Comparison of ENCODE assay signal across 8 cellular contexts in genomic region chr3:156826144-156826895, GRCh38. TPM values are rescaled to one million over a fixed set of nuclear protein-coding genes. Genes with fewer than 3 reads are reported as not detected.
DNase-seq lines count a peak whose midpoint lies in the region; ATAC-seq and TF ChIP-seq lines count a peak whose summit lies in the region.

TSS of gene LEKR1 (plus strand) at chr3:156826353. CDS start at chr3:156829330, 2,977 bp downstream.

- H2AFZ ChIP-seq in Karpas-422 (ENCODE audit: low read length), result peak within 1 kb of the TSS; percentile 96

- DNase-seq in Karpas-422, result peak; percentile 91
- peak; percentile 77 for DNase-seq in SK-MEL-5 (ENCODE audit: low read depth, low spot score)
- peak; percentile 74 for DNase-seq in activated naive CD4-positive, alpha-beta T cell treated with anti-CD3 and anti-CD28 coated beads, Interleukin-2, amount 50 U/mL, for 16 hours
- DNase-seq in globus pallidus (ENCODE audit: low spot score), result peak; percentile 77
- peak in 53 of 56 donors; percentile 44 to 89 (median 69) for DNase-seq in nucleus accumbens (lab: John Stamatoyannopoulos, UW)

- peak within 1 kb of the TSS; percentile 87 for H3K4me3 ChIP-seq in DOHH2 (ENCODE audit: low read length)
- H3K4me3 ChIP-seq in Karpas-422 (ENCODE audit: low read length), result peak within 1 kb of the TSS; percentile 92

- H3K27ac ChIP-seq in DOHH2 (ENCODE audit: low read depth, low read length), result peak within 1 kb of the TSS; percentile 84
- no peak within 1 kb of the TSS; the same call in 1 of the 2 replicates for H3K27ac ChIP-seq in Karpas-422 (ENCODE audit: low read length)
- H3K27ac ChIP-seq in temporal lobe (ENCODE audit: low read depth, low read length), result peak within 1 kb of the TSS; percentile 75

- peaks cover 31% of the 10 kb centered on the region for H3K79me2 ChIP-seq in DOHH2 (ENCODE audit: control insufficient read depth, low read length)
- no peaks in the 10 kb centered on the region for H3K79me2 ChIP-seq in Karpas-422 (ENCODE audit: low read length)

- H3K36me3 ChIP-seq in DOHH2 (ENCODE audit: control insufficient read depth, low read length) (peaks cover 2% of the 10 kb centered on the region; the same call in 1 of the 2 replicates), Karpas-422 (ENCODE audit: insufficient read depth, low read length) (no peaks in the 10 kb centered on the region)

- ATAC-seq in GM21717 (IDR thresholded peaks at IDR 0.05; ENCODE audit: unreplicated experiment), result peak; percentile 93

- H3K9ac ChIP-seq in Karpas-422 (ENCODE audit: low read length), result peak within 1 kb of the TSS; percentile 91

- H3K27me3 ChIP-seq in DOHH2 (ENCODE audit: control insufficient read depth, low read length), result no peaks in the 10 kb centered on the region
- H3K27me3 ChIP-seq in Karpas-422 (ENCODE audit: low read length), result no peaks in the 10 kb centered on the region

- H4K20me1 ChIP-seq in DOHH2 (ENCODE audit: control insufficient read depth, insufficient read depth, low read depth, low read length) (no peaks in the 10 kb centered on the region), Karpas-422 (ENCODE audit: insufficient read depth, low read depth, low read length) (no peaks in the 10 kb centered on the region)

- no peak for TF ChIP-seq CTCF in DOHH2 (IDR thresholded peaks at IDR 0.05; ENCODE audit: low read depth, low read length, poor library complexity, severe bottlenecking)

- H3F3A ChIP-seq in DOHH2 (ENCODE audit: control insufficient read depth, insufficient read depth), result peaks cover 3% of the 10 kb centered on the region; the same call in 1 of the 2 replicates

- H3K4me2 ChIP-seq in DOHH2 (ENCODE audit: low read length), result peak within 1 kb of the TSS; percentile 90
- H3K4me2 ChIP-seq in Karpas-422 (ENCODE audit: low read depth, low read length, poor library complexity, severe bottlenecking), result peak within 1 kb of the TSS; percentile 99

- H3K9me3 ChIP-seq in DOHH2 (ENCODE audit: control insufficient read depth, insufficient read depth, low read length) (no peaks in the 10 kb centered on the region), Karpas-422 (ENCODE audit: low read length) (no peaks in the 10 kb centered on the region)

- H3K9me2 ChIP-seq in DOHH2 (replicated peaks; ENCODE audit: control insufficient read depth, low read length) (no peaks in the 10 kb centered on the region), Karpas-422 (replicated peaks; ENCODE audit: insufficient read depth, low read length) (no peaks in the 10 kb centered on the region)

- in situ Hi-C loops in SK-MEL-5 (cut with HindIII; ENCODE audit: low pct_unique_long_range_greater_than_20kb, low sequenced_read_pairs), result no loop called here

- H3K4me1 ChIP-seq in DOHH2 (ENCODE audit: control insufficient read depth, low read length), result peaks cover 60% of the 10 kb centered on the region
- H3K4me1 ChIP-seq in Karpas-422 (ENCODE audit: low read length), result peaks cover 22% of the 10 kb centered on the region

RNA-seq across cellular contexts. Expression of gene LEKR1, which starts in this region (rescaled TPM):
- 2.3 and 6.4 TPM in 2 replicates for total RNA-seq in Karpas-422 (2014; rRNA removed; shearing (Covaris generic); ENCODE audit: low replicate concordance)
- 0.21 TPM in 1 of 2 replicates, not detected in the other for total RNA-seq in SK-MEL-5 (2014; rRNA removed; shearing (Covaris generic))
- polyA plus RNA-seq in SK-MEL-5 (2015; cell fraction: cytosol; rRNA removed), result 0.08 TPM in 1 of 2 replicates, not detected in the other
- polyA plus RNA-seq in SK-MEL-5 (2015; cell fraction: nucleus; rRNA removed), result 0.11 and 0.60 TPM in 2 replicates
- total RNA-seq in temporal lobe, result 0.98 TPM

Comparison
In these comparisons a context has a peak if more than half of its experiments do, and no peak if none do; other contexts are left out.
1. Peak in DNase-seq in SK-MEL-5; RNA of the gene not detected or under 1 TPM.